Comparison of ENCODE assay signal across 8 cellular contexts in genomic region chr21:42892582-42892930, GRCh38. TPM values are rescaled to one million over a fixed set of nuclear protein-coding genes. Genes with fewer than 3 reads are reported as not detected.
DNase-seq lines count a peak whose midpoint lies in the region; ATAC-seq and TF ChIP-seq lines count a peak whose summit lies in the region.

No MANE protein-coding gene starts in this region.

- ATAC-seq in DND-41 (ENCODE audit: insufficient read depth, low read depth) (peak; percentile 45), HG03175 (IDR thresholded peaks at IDR 0.05; ENCODE audit: unreplicated experiment) (peak; percentile 18), body of pancreas (peak; percentile 33), lower lobe of right lung (peak; percentile 57), upper lobe of left lung (ENCODE audit: low FRiP score in 2 of 2) (peak; percentile 21 to 58)

- peak overlapping the region; percentile 90 for H3K27ac ChIP-seq in DND-41 (ENCODE audit: low read length)
- peak overlapping the region; percentile 84 to 97 (median 95) for H3K27ac ChIP-seq in body of pancreas
- H3K27ac ChIP-seq in lower lobe of right lung = peak overlapping the region; percentile 98
- peak overlapping the region; percentile 94 to 98 (median 96) for H3K27ac ChIP-seq in upper lobe of left lung

- no peak for DNase-seq in DND-41
- DNase-seq in body of pancreas = no peak
- no peak for DNase-seq in lower lobe of right lung
- no peak for DNase-seq in upper lobe of left lung
- DNase-seq in activated CD4-positive, CD25-positive, alpha-beta regulatory T cell treated with anti-CD3 and anti-CD28 coated beads, Interleukin-2, amount 50 U/mL, for 72 hours = no peak
- no peak for DNase-seq in DMS 273 (lab: John Stamatoyannopoulos, UW; ENCODE audit: unreplicated experiment)
- DNase-seq in kidney glomerular epithelial cell (lab: John Stamatoyannopoulos, UW) = no peak

- no peaks in the 10 kb centered on the region for H3K9me3 ChIP-seq in DND-41 (ENCODE audit: insufficient read depth, low read length, severe bottlenecking)
- no peaks in the 10 kb centered on the region for H3K9me3 ChIP-seq in body of pancreas
- H3K9me3 ChIP-seq in lower lobe of right lung = no peaks in the 10 kb centered on the region
- H3K9me3 ChIP-seq in upper lobe of left lung = no peaks in the 10 kb centered on the region

- peaks cover 25% of the 10 kb centered on the region for H3K79me2 ChIP-seq in DND-41 (ENCODE audit: insufficient read depth, low read length)

- peaks cover 14% of the 10 kb centered on the region for H3K4me1 ChIP-seq in DND-41 (ENCODE audit: insufficient read depth, low read length)
- H3K4me1 ChIP-seq in body of pancreas = peaks cover 14% of the 10 kb centered on the region
- peaks cover 23% of the 10 kb centered on the region for H3K4me1 ChIP-seq in lower lobe of right lung
- H3K4me1 ChIP-seq in upper lobe of left lung = peaks cover 7 to 17% (median 10%) of the 10 kb centered on the region in 4 donors

- no peak for TF ChIP-seq CTCF in DND-41 (IDR thresholded peaks at IDR 0.05; ENCODE audit: borderline replicate concordance, extremely low read depth, low read length, poor library complexity, severe bottlenecking)
- peak in 1 of 7 experiments; percentile 4 for TF ChIP-seq CTCF in body of pancreas (IDR thresholded peaks at IDR 0.05)
- TF ChIP-seq CTCF in lower lobe of right lung (IDR thresholded peaks at IDR 0.05) = no peak
- no peak for TF ChIP-seq CTCF in upper lobe of left lung (IDR thresholded peaks at IDR 0.05)

- intact Hi-C loops in body of pancreas (cut with DNase I) = no loop called here
- intact Hi-C loops in lower lobe of right lung (cut with DNase I) = no loop called here

- H2AFZ ChIP-seq in DND-41 (ENCODE audit: low read depth, low read length) = peak overlapping the region; percentile 90

- WGBS in body of pancreas, 2 donors = 3 to 6% methylated on average over 18 of the region's 18 CpGs
- 17 to 21% methylated on average over 18 of the region's 18 CpGs for WGBS in upper lobe of left lung, 2 donors

- TF ChIP-seq POLR2A in body of pancreas (IDR thresholded peaks at IDR 0.05) (no peak), upper lobe of left lung (IDR thresholded peaks at IDR 0.05) (no peak)

- peak overlapping the region; percentile 95 for H3K9ac ChIP-seq in DND-41 (ENCODE audit: low read depth, low read length)

- no peak for TF ChIP-seq EP300 in upper lobe of left lung (IDR thresholded peaks at IDR 0.05)

- H3K27me3 ChIP-seq in DND-41 (ENCODE audit: insufficient read depth, low read length, poor library complexity) (no peaks in the 10 kb centered on the region), body of pancreas (no peaks in the 10 kb centered on the region), lower lobe of right lung (ENCODE audit: low read depth) (no peaks in the 10 kb centered on the region), upper lobe of left lung (no peaks in the 10 kb centered on the region)

- H3K4me3 ChIP-seq in DND-41 (ENCODE audit: low read depth in 1 of 2, low read length in 2 of 2) (peak overlapping the region; percentile 61 to 68), body of pancreas (peak overlapping the region; percentile 6 to 11), lower lobe of right lung (peak overlapping the region; percentile 90), upper lobe of left lung (peak overlapping the region; percentile 49 to 97 (median 79))

- H3K36me3 ChIP-seq in DND-41 (ENCODE audit: insufficient read depth, low read length) (peaks cover 13% of the 10 kb centered on the region), body of pancreas (replicated peaks in 1 of 2; ENCODE audit: insufficient read depth in 1 of 2, low read depth in 2 of 2) (peaks cover 4 to 6% of the 10 kb centered on the region in 2 donors), lower lobe of right lung (peaks cover 8% of the 10 kb centered on the region), upper lobe of left lung (peaks cover 0 to 12% (median 8%) of the 10 kb centered on the region in 4 donors)

- peak overlapping the region; percentile 88 for H3K4me2 ChIP-seq in DND-41 (ENCODE audit: insufficient read depth, low read length)

- H4K20me1 ChIP-seq in DND-41 (ENCODE audit: insufficient read depth, low read length) = peaks cover 3% of the 10 kb centered on the region; the same call in 1 of the 2 replicates

RNA-seq across cellular contexts. Expression of gene NDUFV3, which starts 0.6 kb away (rescaled TPM):
- 10 to 100 TPM; 42.3 to 55.0 TPM for total RNA-seq in body of pancreas
- total RNA-seq in lower lobe of right lung = 35.7 TPM
- total RNA-seq in upper lobe of left lung = 10 to 100 TPM; 33.7 to 97.4 (median 44.9) TPM

RNA-seq across cellular contexts. Expression of gene WDR4, which starts 13.2 kb away (rescaled TPM):
- 10 to 100 TPM in 1 of 2 donors, 1 to 10 TPM in 1; 8.0 to 37.9 TPM for total RNA-seq in body of pancreas
- total RNA-seq in lower lobe of right lung = 17.1 TPM
- 10 to 100 TPM; 10.2 to 49.2 (median 18.6) TPM for total RNA-seq in upper lobe of left lung

RNA-seq across cellular contexts. Expression of gene ERVH48-1, which starts 32.9 kb away (rescaled TPM):
- total RNA-seq in body of pancreas (under 1 TPM in 1 of 2 donors, not detected in 1; 0.52 TPM), lower lobe of right lung (not detected), upper lobe of left lung (under 1 TPM in 4 of 6 donors, not detected in 2; 0.09 to 0.33 (median 0.15) TPM)

Comparison
In these comparisons a context has a peak if more than half of its experiments do, and no peak if none do; other contexts are left out.
1. H3K4me3 ChIP-seq: peak in every context shown above with its lines; median percentile 90 in lower lobe of right lung; 79 in upper lobe of left lung; 64 in DND-41; 8 in body of pancreas.